Comparison of ENCODE assay signal across 8 cellular contexts in genomic region chr9:127980056-127980705, GRCh38. TPM values are rescaled to one million over a fixed set of nuclear protein-coding genes. Genes with fewer than 3 reads are reported as not detected.
A peak's percentile ranks its signal among the peaks of the same experiment; 100 is the strongest.
DNase-seq lines count a peak whose midpoint lies in the region; ATAC-seq and TF ChIP-seq lines count a peak whose summit lies in the region.

No MANE protein-coding gene starts in this region.

- under 1% methylated on average over 17 of the region's 62 CpGs for WGBS in mammary epithelial cell (ENCODE audit: low coverage, missing lambda C conversion rate)

- no peaks in the 10 kb centered on the region for H3K27me3 ChIP-seq in mammary epithelial cell (ENCODE audit: insufficient read depth, low read length)
- H3K27me3 ChIP-seq in left lung, result peaks cover 0 to 12% of the 10 kb centered on the region in 2 donors
- H3K27me3 ChIP-seq in subcutaneous abdominal adipose tissue (ENCODE audit: control insufficient read depth in 5 of 5, insufficient read depth in 4 of 5, low read length in 5 of 5), result no peaks in the 10 kb centered on the region

- H3K79me2 ChIP-seq in mammary epithelial cell (ENCODE audit: insufficient read depth, low read length), result peaks cover 51% of the 10 kb centered on the region

- H3K9ac ChIP-seq in SK-N-MC (ENCODE audit: insufficient read length) (peak overlapping the region; percentile 70), mammary epithelial cell (ENCODE audit: insufficient read depth, low read length) (peak overlapping the region; percentile 65), subcutaneous abdominal adipose tissue (ENCODE audit: low read length in 5 of 5) (peak overlapping the region; percentile 28 to 80 (median 67))

- no peaks in the 10 kb centered on the region for H4K20me1 ChIP-seq in mammary epithelial cell (ENCODE audit: insufficient read depth, low read length)

- DNase-seq in ACHN (peak; percentile 28), SK-N-MC (ENCODE audit: low read depth, low spot score) (no peak), mammary epithelial cell (peak; percentile 40), left lung (peak in 1 of 2 donors; percentile 91), posterior vena cava (ENCODE audit: low spot score) (no peak)

- TF ChIP-seq CTCF in mammary epithelial cell (conservative IDR thresholded peaks at IDR 0.05 in 1 of 2, IDR thresholded peaks at IDR 0.05 in 1 of 2; ENCODE audit: extremely low read depth in 1 of 2, insufficient read depth in 1 of 2, low read depth in 1 of 2, low read length in 2 of 2) (no peak), left lung (IDR thresholded peaks at IDR 0.05) (no peak)

- H2AFZ ChIP-seq in mammary epithelial cell (ENCODE audit: low read depth, low read length), result peak overlapping the region; percentile 99

- BruUV-seq in mammary epithelial cell (replicated peaks; lab: Mats Ljungman, UMichigan), result TSS peak; percentile 58

- peak overlapping the region; percentile 99 for H3K4me2 ChIP-seq in mammary epithelial cell (ENCODE audit: insufficient read depth, low read depth, low read length)

- dilution Hi-C loops in mammary epithelial cell (cut with HindIII; ENCODE audit: low sequenced_read_pairs), result loop anchor here (5.0 to 10.0 kb wide), 3 partner anchors 43 to 97 kb away; partner anchors contain the start of gene DPM2

- H3K9me3 ChIP-seq in SK-N-MC (ENCODE audit: low read depth, low read length), result no peaks in the 10 kb centered on the region
- no peaks in the 10 kb centered on the region for H3K9me3 ChIP-seq in mammary epithelial cell (replicated peaks; ENCODE audit: insufficient read depth, low read length)
- no peaks in the 10 kb centered on the region for H3K9me3 ChIP-seq in left lung
- no peaks in the 10 kb centered on the region for H3K9me3 ChIP-seq in subcutaneous abdominal adipose tissue (ENCODE audit: control insufficient read depth in 5 of 5, low read length in 5 of 5)

- CTCF ChIA-PET in mammary epithelial cell (lab: Charles Lee; ENCODE audit: low non-redundant PET), result no interaction called here

- ATAC-seq in GM18868 (IDR thresholded peaks at IDR 0.05; ENCODE audit: unreplicated experiment) (peak; percentile 28), HG03066 (IDR thresholded peaks at IDR 0.05; ENCODE audit: low read depth, unreplicated experiment) (peak; percentile 26), left lung (peak; percentile 50)

- H3K4me3 ChIP-seq in SK-N-MC (peak overlapping the region; percentile 94), mammary epithelial cell (replicated peaks in 1 of 3; ENCODE audit: insufficient read depth in 1 of 3, low read depth in 2 of 3, low read length in 3 of 3) (peak overlapping the region; percentile 59 to 84 (median 78)), left lung (peak overlapping the region; percentile 58 to 67), subcutaneous abdominal adipose tissue (ENCODE audit: low read depth in 1 of 5, low read length in 5 of 5) (peak overlapping the region; percentile 69 to 81 (median 72))

- intact Hi-C loops in mammary epithelial cell (cut with micrococcal nuclease) (no loop called here), left lung (cut with DNase I) (no loop called here), posterior vena cava (cut with DNase I) (loop anchor here in 1 of 2 donors (5.0 kb wide), 1 partner anchor 38 kb away; no protein-coding TSS in a partner anchor)

- H3K27ac ChIP-seq in SK-N-MC (no peak overlapping the region), mammary epithelial cell (ENCODE audit: insufficient read depth, low read depth, low read length) (peak overlapping the region; percentile 11), left lung (peak overlapping the region; percentile 70 to 75), subcutaneous abdominal adipose tissue (ENCODE audit: low read depth, low read length) (no peak overlapping the region)

- H3K4me1 ChIP-seq in mammary epithelial cell (ENCODE audit: insufficient read depth, low read length) (peaks cover 35% of the 10 kb centered on the region), left lung (peaks cover 31 to 61% of the 10 kb centered on the region in 2 donors), subcutaneous abdominal adipose tissue (ENCODE audit: control insufficient read depth in 5 of 5, insufficient read depth in 5 of 5, low read length in 5 of 5) (peaks cover 12 to 57% (median 56%) of the 10 kb centered on the region in 5 donors)

- in situ Hi-C loops in ACHN (cut with HindIII; ENCODE audit: low pct_ligation_motif_present, low pct_unique_long_range_greater_than_20kb, low sequenced_read_pairs), result no loop called here
- in situ Hi-C loops in mammary epithelial cell (cut with MboI; ENCODE audit: low sequenced_read_pairs in 2 of 2), result no loop called here

- H3K36me3 ChIP-seq in SK-N-MC (ENCODE audit: insufficient read depth, low read length) (no peaks in the 10 kb centered on the region), mammary epithelial cell (ENCODE audit: insufficient read depth, low read length) (no peaks in the 10 kb centered on the region), left lung (no peaks in the 10 kb centered on the region), subcutaneous abdominal adipose tissue (ENCODE audit: control insufficient read depth in 5 of 5, insufficient read depth in 5 of 5, low read length in 5 of 5) (no peaks in the 10 kb centered on the region)

RNA-seq across cellular contexts. Expression of gene EEIG1, which starts 0.6 kb away (rescaled TPM):
- total RNA-seq in mammary epithelial cell (10 to 100 TPM; 23.0 to 29.3 TPM), left lung (10 to 100 TPM; 60.7 to 67.3 TPM), posterior vena cava (10 to 100 TPM; 54.3 to 56.9 TPM)
- polyA plus RNA-seq in mammary epithelial cell, result 17.1 TPM
- polyA minus RNA-seq in mammary epithelial cell, result 11.3 TPM

RNA-seq across cellular contexts. Expression of gene DPM2, which starts 42.5 kb away (rescaled TPM):
- total RNA-seq in mammary epithelial cell (10 to 100 TPM; 10.0 to 48.7 TPM), left lung (10 to 100 TPM; 38.6 to 47.6 TPM), posterior vena cava (10 to 100 TPM; 22.8 to 23.6 TPM)
- 45.2 TPM for polyA plus RNA-seq in mammary epithelial cell
- 74.8 TPM for polyA minus RNA-seq in mammary epithelial cell

RNA-seq across cellular contexts. Expression of gene PIP5KL1, which starts 49.6 kb away (rescaled TPM):
- total RNA-seq in mammary epithelial cell (10 to 100 TPM in 1 of 2 donors, 1 to 10 TPM in 1; 6.7 to 11.8 TPM), left lung (1 to 10 TPM; 3.8 to 6.7 TPM), posterior vena cava (1 to 10 TPM; 1.2 to 1.3 TPM)
- 4.4 TPM for polyA plus RNA-seq in mammary epithelial cell
- 0.41 TPM for polyA minus RNA-seq in mammary epithelial cell

Comparison
In these comparisons a context has a peak if more than half of its experiments do, and no peak if none do; other contexts are left out.
1. DNase-seq: peak in ACHN (single experiment) and mammary epithelial cell (single experiment); none in SK-N-MC (single experiment) and posterior vena cava (single experiment).
2. H3K27ac ChIP-seq: peak in mammary epithelial cell (single experiment) and left lung (2 of 2); none in SK-N-MC (single experiment) and subcutaneous abdominal adipose tissue (single experiment).
3. Peak in every context shown above with its lines, with median percentiles within 50 percentile points of each other: ATAC-seq, H3K4me3 ChIP-seq and H3K9ac ChIP-seq.